Comparison of ENCODE assay signal across 8 cellular contexts in genomic region chr17:37671813-37672544, GRCh38. TPM values are rescaled to one million over a fixed set of nuclear protein-coding genes. Genes with fewer than 3 reads are reported as not detected.
DNase-seq lines count a peak whose midpoint lies in the region; ATAC-seq, FAIRE-seq and TF ChIP-seq lines count a peak whose summit lies in the region.
"Had no signal": no experiment of that assay in that cellular context is flagged by ENCODE, and none has a peak within 500 bp of the region (broad histone marks: within the 10 kb centered on the region; RNA-seq: fewer than 3 reads in every experiment).

No MANE protein-coding gene starts in this region.

- no peaks in the 10 kb centered on the region for H3K9me3 ChIP-seq in Peyer's patch

- no peak for FAIRE-seq in H54 (lab: Jason Lieb, UNC)

- peak overlapping the region in 3 of 4 donors; percentile 11 to 89 (median 79) for H3K27ac ChIP-seq in Peyer's patch

- TF ChIP-seq POLR2A in H54 (IDR thresholded peaks at IDR 0.05; ENCODE audit: low read depth, low read length) (no peak), Peyer's patch (IDR thresholded peaks at IDR 0.05) (no peak)

- no peak for TF ChIP-seq CTCF in Peyer's patch (IDR thresholded peaks at IDR 0.05)
- TF ChIP-seq CTCF in fibroblast of mammary gland (conservative IDR thresholded peaks at IDR 0.05; ENCODE audit: control insufficient read depth, insufficient read depth, low read depth, low read length) = no peak

- H3K4me1 ChIP-seq in Peyer's patch = peaks cover 0 to 25% (median 0%) of the 10 kb centered on the region in 4 donors

- H3K36me3 ChIP-seq in Peyer's patch (no peaks in the 10 kb centered on the region), H7 (replicated peaks; ENCODE audit: control insufficient read depth, insufficient read depth, low read length) (no peaks in the 10 kb centered on the region)

- no peak overlapping the region for H3K4me3 ChIP-seq in Peyer's patch
- H3K4me3 ChIP-seq in fibroblast of mammary gland (ENCODE audit: control insufficient read depth, low read depth, low read length) = no peak overlapping the region
- H3K4me3 ChIP-seq in H7 (ENCODE audit: insufficient read depth, low read depth, low read length) = no peak overlapping the region

- DNase-seq in H54 (ENCODE audit: insufficient read length, low spot score) (peak; percentile 47), Peyer's patch (no peak), fibroblast of mammary gland (ENCODE audit: low read depth) (peak; percentile 92), smooth muscle cell of the brain vasculature (ENCODE audit: low read depth, low spot score) (peak; percentile 12), H7 (no peak)
- no peak for DNase-seq in activated T-cell treated with anti-CD3 and anti-CD28 coated beads, Interleukin-2, amount 50 U/mL, for 1 hour
- DNase-seq: activated CD8-positive, alpha-beta memory T cell treated with anti-CD3 and anti-CD28 coated beads, Interleukin-2, amount 10 ng/mL, durations not matched to agents 7 days and 5 days had no signal

- no peaks in the 10 kb centered on the region for H3K27me3 ChIP-seq in Peyer's patch
- H3K27me3 ChIP-seq in H7 (ENCODE audit: control insufficient read depth, insufficient read depth, low read length) = no peaks in the 10 kb centered on the region

- no peak for ATAC-seq in GM19463 (IDR thresholded peaks at IDR 0.05; ENCODE audit: unreplicated experiment)
- ATAC-seq: activated CD8-positive, alpha-beta memory T cell treated with anti-CD3 and anti-CD28 coated beads, Interleukin-2, amount 10 ng/mL, durations not matched to agents 7 days and 5 days had no signal

RNA-seq across cellular contexts. Expression of gene DDX52, which starts 28.7 kb away (rescaled TPM):
- 10 to 100 TPM; 30.2 to 54.6 (median 43.0) TPM for total RNA-seq in Peyer's patch
- 23.6 and 30.8 TPM in 2 replicates for total RNA-seq in H7 (2014; rRNA removed; shearing (Covaris generic))

Comparison
In these comparisons a context has a peak if more than half of its experiments do, and no peak if none do; other contexts are left out.
1. DNase-seq: peak in H54 (single experiment), fibroblast of mammary gland (single experiment) and smooth muscle cell of the brain vasculature (single experiment); none in Peyer's patch (0 of 3), H7 (single experiment) and activated T-cell treated with anti-CD3 and anti-CD28 coated beads, Interleukin-2, amount 50 U/mL, for 1 hour (single experiment).